ENCODE assay signal across 18 cellular contexts in genomic region chr17:51510940-51511339, GRCh38.
A peak's percentile ranks its signal among the peaks of the same experiment; 100 is the strongest.
DNase-seq lines count a peak whose midpoint lies in the region; ATAC-seq lines count a peak whose summit lies in the region.
"Had no signal": no experiment of that assay in that cellular context is flagged by ENCODE, and none has a peak within 500 bp of the region (broad histone marks: within the 10 kb centered on the region; RNA-seq: fewer than 3 reads in every experiment).

No MANE protein-coding gene starts in this region.

- H3K4ac ChIP-seq in mesenchymal stem cell (ENCODE audit: low read depth in 1 of 2, low read length in 2 of 2) = no peak overlapping the region

- H3K23ac ChIP-seq in mesenchymal stem cell (ENCODE audit: low read length in 2 of 2) = no peak overlapping the region

- no peak overlapping the region for H2BK120ac ChIP-seq in mesenchymal stem cell (ENCODE audit: low read depth, low read length)

- H4K8ac ChIP-seq in mesenchymal stem cell (ENCODE audit: low read length) = no peak overlapping the region

- H3K9me3 ChIP-seq in mesenchymal stem cell (ENCODE audit: control insufficient read depth, low read length) = no peaks in the 10 kb centered on the region
- H3K9me3 ChIP-seq: A549 had no signal

- no peak overlapping the region for H3K27ac ChIP-seq in mesenchymal stem cell (ENCODE audit: low read length, poor library complexity, severe bottlenecking)
- H3K27ac ChIP-seq: 22Rv1, A549, C4-2B had no signal

- no peak overlapping the region for H3K18ac ChIP-seq in mesenchymal stem cell (ENCODE audit: low read depth in 1 of 2, low read length in 2 of 2)

- H3K4me2 ChIP-seq in mesenchymal stem cell (ENCODE audit: low read length, poor library complexity, severe bottlenecking) = no peak overlapping the region
- H3K4me2 ChIP-seq: A549 had no signal

- no peak overlapping the region for H3K4me3 ChIP-seq in mesenchymal stem cell (ENCODE audit: insufficient read depth in 1 of 2, low read depth in 1 of 2, low read length in 2 of 2)
- H3K4me3 ChIP-seq: A549, K562 had no signal

- H3K14ac ChIP-seq in mesenchymal stem cell (ENCODE audit: low read length in 2 of 2) = no peak overlapping the region

- no peak overlapping the region for H2BK15ac ChIP-seq in mesenchymal stem cell (ENCODE audit: low read depth, poor library complexity, severe bottlenecking)

- no peaks in the 10 kb centered on the region for H3K27me3 ChIP-seq in mesenchymal stem cell (ENCODE audit: control insufficient read depth in 1 of 2, insufficient read depth in 1 of 2, low read length in 2 of 2)

- H3K9ac ChIP-seq in mesenchymal stem cell (ENCODE audit: low read length) = no peak overlapping the region

- no peak overlapping the region for H4K91ac ChIP-seq in mesenchymal stem cell (ENCODE audit: low read length)

- no peak overlapping the region for H2BK12ac ChIP-seq in mesenchymal stem cell (ENCODE audit: low read length in 2 of 2)

- no peaks in the 10 kb centered on the region for H3K4me1 ChIP-seq in mesenchymal stem cell (ENCODE audit: control insufficient read depth, insufficient read depth, low read depth, low read length)
- H3K4me1 ChIP-seq: A549 had no signal

- no peak overlapping the region for H2BK5ac ChIP-seq in mesenchymal stem cell (ENCODE audit: low read depth, low read length, poor library complexity, severe bottlenecking)

- peak; percentile 84 for DNase-seq in G401 (ENCODE audit: low spot score)
- peak; percentile 53 for DNase-seq in cerebellum (ENCODE audit: low spot score)
- DNase-seq in midbrain (lab: John Stamatoyannopoulos, UW) = peak; percentile 19
- peak; percentile 50 for DNase-seq in superior temporal gyrus (ENCODE audit: extremely low spot score)
- DNase-seq in NCI-H187 (lab: John Stamatoyannopoulos, UW) = no peak
- DNase-seq in mesenchymal stem cell = no peak
- DNase-seq: AML-193; CD4-positive, alpha-beta T cell; DMS153; DMS79; GF-D8; H9; IMR-90 had no signal

- H2AFZ ChIP-seq in mesenchymal stem cell (ENCODE audit: low read depth, low read length) = no peak overlapping the region

- ATAC-seq in HG03442 (IDR thresholded peaks at IDR 0.05; ENCODE audit: unreplicated experiment) = no peak
- ATAC-seq: A549, K562 had no signal

- in situ Hi-C loops in G401 (cut with HindIII; ENCODE audit: low sequenced_read_pairs) = no loop called here

- no peak overlapping the region for H2AK5ac ChIP-seq in mesenchymal stem cell (ENCODE audit: low read length, severe bottlenecking)

- no peaks in the 10 kb centered on the region for H3K79me1 ChIP-seq in mesenchymal stem cell (replicated peaks; ENCODE audit: low read length, poor library complexity, severe bottlenecking)

- no peaks in the 10 kb centered on the region for H3K36me3 ChIP-seq in mesenchymal stem cell (ENCODE audit: control insufficient read depth in 1 of 2, insufficient read depth in 2 of 2, low read depth in 1 of 2, low read length in 2 of 2)

- 77% methylated on average over 3 of the region's 3 CpGs for WGBS in mesenchymal stem cell

Comparison
In these comparisons a context has a peak if more than half of its experiments do, and no peak if none do; other contexts are left out.
1. DNase-seq: peak in G401 (single experiment), cerebellum (single experiment), midbrain (single experiment) and superior temporal gyrus (single experiment); none in NCI-H187 (0 of 2) and mesenchymal stem cell (single experiment).